ENCODE assay signal across 1 cellular context in genomic region chr3:80355144-80355543, GRCh38.
TF ChIP-seq lines count a peak whose summit lies in the region.

No MANE protein-coding gene starts in this region.

TF ChIP-seq in WTC11, 78 proteins besides CTCF, POLR2A, EP300 and RAD21 (continued from another document):
- TF ChIP-seq AFF4 (CRISPR knock-in tag; IDR thresholded peaks at IDR 0.05; ENCODE audit: borderline replicate concordance) (no peak), OVOL2 (CRISPR knock-in tag; IDR thresholded peaks at IDR 0.05; ENCODE audit: borderline replicate concordance) (no peak), FOXJ3 (CRISPR knock-in tag; IDR thresholded peaks at IDR 0.05; ENCODE audit: borderline replicate concordance) (no peak), ZNF263 (CRISPR knock-in tag; IDR thresholded peaks at IDR 0.05; ENCODE audit: low read depth) (no peak)
- TF ChIP-seq, protein P1, sequence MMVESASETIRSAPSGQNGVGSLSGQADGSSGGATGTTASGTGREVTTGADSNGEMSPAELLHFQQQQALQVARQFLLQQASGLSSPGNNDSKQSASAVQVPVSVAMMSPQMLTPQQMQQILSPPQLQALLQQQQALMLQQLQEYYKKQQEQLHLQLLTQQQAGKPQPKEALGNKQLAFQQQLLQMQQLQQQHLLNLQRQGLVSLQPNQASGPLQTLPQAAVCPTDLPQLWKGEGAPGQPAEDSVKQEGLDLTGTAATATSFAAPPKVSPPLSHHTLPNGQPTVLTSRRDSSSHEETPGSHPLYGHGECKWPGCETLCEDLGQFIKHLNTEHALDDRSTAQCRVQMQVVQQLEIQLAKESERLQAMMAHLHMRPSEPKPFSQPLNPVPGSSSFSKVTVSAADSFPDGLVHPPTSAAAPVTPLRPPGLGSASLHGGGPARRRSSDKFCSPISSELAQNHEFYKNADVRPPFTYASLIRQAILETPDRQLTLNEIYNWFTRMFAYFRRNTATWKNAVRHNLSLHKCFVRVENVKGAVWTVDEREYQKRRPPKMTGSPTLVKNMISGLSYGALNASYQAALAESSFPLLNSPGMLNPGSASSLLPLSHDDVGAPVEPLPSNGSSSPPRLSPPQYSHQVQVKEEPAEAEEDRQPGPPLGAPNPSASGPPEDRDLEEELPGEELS (CRISPR knock-in tag; IDR thresholded peaks at IDR 0.05) = no peak
